ENCODE assay signal across 1 cellular context in genomic region chr21:44157439-44158081, GRCh38. TPM values are rescaled to one million over a fixed set of nuclear protein-coding genes. Genes with fewer than 3 reads are reported as not detected.
"Had no signal": no experiment of that assay in that cellular context is flagged by ENCODE, and none has a peak within 500 bp of the region (broad histone marks: within the 10 kb centered on the region; RNA-seq: fewer than 3 reads in every experiment).

No MANE protein-coding gene starts in this region.

RNA-seq across cellular contexts. Expression of gene GATD3, which starts 24.1 kb away (rescaled TPM):
- total RNA-seq: ascending aorta had no signal
